18 cellular contexts compared by ENCODE assay signal in the genomic region with DNA sequence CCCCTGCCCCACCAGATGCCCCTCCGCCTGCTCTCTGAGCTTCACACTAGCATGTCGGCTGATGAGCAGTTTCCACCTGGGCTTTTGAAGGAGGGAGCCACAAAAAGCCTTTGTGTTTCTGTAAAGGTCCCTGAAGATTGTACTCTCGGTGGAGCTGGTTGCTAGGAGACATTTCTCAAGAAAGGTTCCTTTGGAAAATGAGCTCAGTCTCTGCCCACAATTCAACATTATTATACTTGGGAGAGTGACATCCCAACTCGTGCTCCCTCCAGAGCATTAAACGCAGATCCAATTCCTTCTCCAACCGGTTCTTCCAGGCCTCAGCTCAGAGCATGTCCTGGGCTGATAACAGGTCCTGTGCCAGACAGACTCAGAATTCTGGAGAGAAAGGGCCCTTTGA. TPM values are rescaled to one million over a fixed set of nuclear protein-coding genes. Genes with fewer than 3 reads are reported as not detected.
"Had no signal": no experiment of that assay in that cellular context is flagged by ENCODE, and none has a peak within 500 bp of the region (broad histone marks: within the 10 kb centered on the region; RNA-seq: fewer than 3 reads in every experiment).

No MANE protein-coding gene starts in this region.

- ATAC-seq: effector memory CD8-positive, alpha-beta T cell; left colon; naive thymus-derived CD8-positive, alpha-beta T cell; right lobe of liver; stimulated activated memory B cell treated with anti-CD40 and anti-IgM and Interleukin-4, amounts not matched to agents 10 μg/mL and 1 μg/mL and 100 μg/mL, for 72 hours; upper lobe of right lung had no signal

- H3K9me3 ChIP-seq: ovary, right lobe of liver, testis, upper lobe of right lung, vagina had no signal

- H3K27ac Mint-ChIP-seq: dendritic cell treated with granulocyte-macrophage colony-stimulating factor and Interleukin-4, amounts not matched to agents 40 ng/mL and 50 ng/mL, for 4 days; effector memory CD8-positive, alpha-beta T cell; progenitor cell of endocrine pancreas; stimulated activated memory B cell treated with anti-CD40 and anti-IgM and Interleukin-4, amounts not matched to agents 10 μg/mL and 1 μg/mL and 100 μg/mL, for 72 hours; stimulated activated naive CD8-positive, alpha-beta T cell treated with anti-CD3 and anti-CD28 coated beads, Interleukin-15, Interleukin-2, amounts not matched to agents 100 ng/mL and 50 ng/mL, for 24 hours had no signal

- DNase-seq: effector memory CD8-positive, alpha-beta T cell; foreskin melanocyte; hippocampal formation; left colon; naive thymus-derived CD8-positive, alpha-beta T cell; ovary; retina; right lobe of liver; stimulated activated CD4-positive, alpha-beta T cell treated with anti-CD3 and anti-CD28 coated beads, Interleukin-4, amount 100 ng/mL, for 1 hour; testis; upper lobe of right lung had no signal

- H3K36me3 Mint-ChIP-seq: naive thymus-derived CD8-positive, alpha-beta T cell; stimulated activated memory B cell treated with anti-CD40 and anti-IgM and Interleukin-4, amounts not matched to agents 10 μg/mL and 1 μg/mL and 100 μg/mL, for 72 hours had no signal

- H3K36me3 ChIP-seq: ovary, right lobe of liver, tibial nerve, upper lobe of right lung, vagina had no signal

- H3K4me1 ChIP-seq: testis, tibial nerve, upper lobe of right lung, vagina had no signal

- H3K27ac ChIP-seq: ovary, right lobe of liver, testis, tibial nerve, upper lobe of right lung, vagina had no signal

- H3K4me1 Mint-ChIP-seq: naive thymus-derived CD8-positive, alpha-beta T cell; stimulated activated memory B cell treated with anti-CD40 and anti-IgM and Interleukin-4, amounts not matched to agents 10 μg/mL and 1 μg/mL and 100 μg/mL, for 72 hours had no signal

- H3K9me3 Mint-ChIP-seq: dendritic cell treated with granulocyte-macrophage colony-stimulating factor and Interleukin-4, amounts not matched to agents 40 ng/mL and 50 ng/mL, for 4 days; effector memory CD8-positive, alpha-beta T cell; naive thymus-derived CD8-positive, alpha-beta T cell; stimulated activated naive CD8-positive, alpha-beta T cell treated with anti-CD3 and anti-CD28 coated beads, Interleukin-15, Interleukin-2, amounts not matched to agents 100 ng/mL and 50 ng/mL, for 24 hours had no signal

- H3K27me3 ChIP-seq: ovary, right lobe of liver, testis, tibial nerve, upper lobe of right lung, vagina had no signal

- H3K4me3 Mint-ChIP-seq: dendritic cell treated with granulocyte-macrophage colony-stimulating factor and Interleukin-4, amounts not matched to agents 40 ng/mL and 50 ng/mL, for 4 days; effector memory CD8-positive, alpha-beta T cell; naive thymus-derived CD8-positive, alpha-beta T cell; stimulated activated memory B cell treated with anti-CD40 and anti-IgM and Interleukin-4, amounts not matched to agents 10 μg/mL and 1 μg/mL and 100 μg/mL, for 72 hours; stimulated activated naive CD8-positive, alpha-beta T cell treated with anti-CD3 and anti-CD28 coated beads, Interleukin-15, Interleukin-2, amounts not matched to agents 100 ng/mL and 50 ng/mL, for 24 hours had no signal

- H3K4me3 ChIP-seq: ovary, right lobe of liver, testis, tibial nerve, upper lobe of right lung, vagina had no signal

RNA-seq across cellular contexts. Expression of gene FAM107A, which starts 26.8 kb away (rescaled TPM):
- total RNA-seq: mononuclear cell; naive thymus-derived CD8-positive, alpha-beta T cell; progenitor cell of endocrine pancreas had no signal
- polyA plus RNA-seq: naive thymus-derived CD8-positive, alpha-beta T cell had no signal
